10 cellular contexts compared by ENCODE assay signal in genomic region chr5:179697108-179697507, GRCh38. TPM values are rescaled to one million over a fixed set of nuclear protein-coding genes. Genes with fewer than 3 reads are reported as not detected.
A peak's percentile ranks its signal among the peaks of the same experiment; 100 is the strongest.
DNase-seq lines count a peak whose midpoint lies in the region; ATAC-seq and TF ChIP-seq lines count a peak whose summit lies in the region.
"Had no signal": no experiment of that assay in that cellular context is flagged by ENCODE, and none has a peak within 500 bp of the region (broad histone marks: within the 10 kb centered on the region; RNA-seq: fewer than 3 reads in every experiment).

No MANE protein-coding gene starts in this region.

- H3K9me3 ChIP-seq in mucosa of stomach (ENCODE audit: control insufficient read depth, low read length) (no peaks in the 10 kb centered on the region), vagina (no peaks in the 10 kb centered on the region)
- H3K9me3 ChIP-seq: testis had no signal

- no peak for TF ChIP-seq CTCF in vagina (IDR thresholded peaks at IDR 0.05)

- peaks cover 36% of the 10 kb centered on the region for H3K4me1 Mint-ChIP-seq in stimulated activated naive CD8-positive, alpha-beta T cell treated with anti-CD3 and anti-CD28 coated beads, Interleukin-15, Interleukin-2, amounts not matched to agents 100 ng/mL and 50 ng/mL, for 24 hours (ENCODE audit: low read depth)
- peaks cover 24% of the 10 kb centered on the region for H3K4me1 Mint-ChIP-seq in activated T-helper 2 cell treated with anti-CD3 and anti-CD28 coated beads, Interferon-gamma antibody, Interleukin-2, Interleukin-4, amounts not matched to agents 10 μg/mL and 5 μg/mL and 100 μg/mL, durations not matched to agents 14 hours and 24 hours and 36 hours (ENCODE audit: low read depth)

- H3K27ac ChIP-seq in vagina: peak overlapping the region; percentile 96

- peak overlapping the region; percentile 98 for H3K4me3 Mint-ChIP-seq in stimulated activated naive CD8-positive, alpha-beta T cell treated with anti-CD3 and anti-CD28 coated beads, Interleukin-15, Interleukin-2, amounts not matched to agents 100 ng/mL and 50 ng/mL, for 24 hours
- H3K4me3 Mint-ChIP-seq in activated T-helper 2 cell treated with anti-CD3 and anti-CD28 coated beads, Interferon-gamma antibody, Interleukin-2, Interleukin-4, amounts not matched to agents 10 μg/mL and 5 μg/mL and 100 μg/mL, durations not matched to agents 14 hours and 24 hours and 36 hours (ENCODE audit: low read depth): peak overlapping the region; percentile 99

- no peak for ATAC-seq in stimulated activated naive CD8-positive, alpha-beta T cell treated with anti-CD3 and anti-CD28 coated beads, Interleukin-15, Interleukin-2, amounts not matched to agents 100 U/mL and 50 U/mL, for 24 hours
- ATAC-seq in HG03175 (IDR thresholded peaks at IDR 0.05; ENCODE audit: unreplicated experiment): no peak

- H3K4me3 ChIP-seq in mucosa of stomach (ENCODE audit: low read length) (no peak overlapping the region), vagina (no peak overlapping the region)

- peaks cover 15% of the 10 kb centered on the region for H3K4me1 ChIP-seq in mucosa of stomach (ENCODE audit: control insufficient read depth, insufficient read depth, low read length)
- H3K4me1 ChIP-seq in vagina: peaks cover 36% of the 10 kb centered on the region

- H3K27me3 Mint-ChIP-seq in stimulated activated naive CD8-positive, alpha-beta T cell treated with anti-CD3 and anti-CD28 coated beads, Interleukin-15, Interleukin-2, amounts not matched to agents 100 ng/mL and 50 ng/mL, for 24 hours: no peaks in the 10 kb centered on the region
- H3K27me3 Mint-ChIP-seq in activated T-helper 2 cell treated with anti-CD3 and anti-CD28 coated beads, Interferon-gamma antibody, Interleukin-2, Interleukin-4, amounts not matched to agents 10 μg/mL and 5 μg/mL and 100 μg/mL, durations not matched to agents 14 hours and 24 hours and 36 hours (ENCODE audit: low read depth): no peaks in the 10 kb centered on the region

- DNase-seq in stimulated activated naive CD8-positive, alpha-beta T cell treated with anti-CD3 and anti-CD28 coated beads, Interleukin-15, Interleukin-2, amounts not matched to agents 100 U/mL and 50 U/mL, for 24 hours: no peak
- no peak for DNase-seq in activated T-helper 2 cell treated with anti-CD3 and anti-CD28 coated beads, Interferon-gamma antibody, Interleukin-2, Interleukin-4, amounts not matched to agents 10 μg/mL and 5 μg/mL and 100 μg/mL, durations not matched to agents 14 hours and 24 hours and 36 hours (ENCODE audit: low spot score)
- DNase-seq in vagina (ENCODE audit: extremely low spot score in 2 of 2): no peak
- DNase-seq in stimulated activated CD4-positive, alpha-beta T cell treated with anti-CD3 and anti-CD28 coated beads, Interleukin-15, amount 100 ng/mL, for 24 hours: no peak
- DNase-seq in NCI-H446 treated with DMSO at 0.1 percent for 48 hours (lab: John Stamatoyannopoulos, UW): no peak
- DNase-seq: testis had no signal

- H3K27ac Mint-ChIP-seq in stimulated activated naive CD8-positive, alpha-beta T cell treated with anti-CD3 and anti-CD28 coated beads, Interleukin-15, Interleukin-2, amounts not matched to agents 100 ng/mL and 50 ng/mL, for 24 hours: peak overlapping the region; percentile 100
- peak overlapping the region; percentile 100 for H3K27ac Mint-ChIP-seq in activated T-helper 2 cell treated with anti-CD3 and anti-CD28 coated beads, Interferon-gamma antibody, Interleukin-2, Interleukin-4, amounts not matched to agents 10 μg/mL and 5 μg/mL and 100 μg/mL, durations not matched to agents 14 hours and 24 hours and 36 hours

- no peaks in the 10 kb centered on the region for H3K9me3 Mint-ChIP-seq in stimulated activated naive CD8-positive, alpha-beta T cell treated with anti-CD3 and anti-CD28 coated beads, Interleukin-15, Interleukin-2, amounts not matched to agents 100 ng/mL and 50 ng/mL, for 24 hours
- H3K9me3 Mint-ChIP-seq in activated T-helper 2 cell treated with anti-CD3 and anti-CD28 coated beads, Interferon-gamma antibody, Interleukin-2, Interleukin-4, amounts not matched to agents 10 μg/mL and 5 μg/mL and 100 μg/mL, durations not matched to agents 14 hours and 24 hours and 36 hours: no peaks in the 10 kb centered on the region

- no peaks in the 10 kb centered on the region for H3K27me3 ChIP-seq in mucosa of stomach (ENCODE audit: control insufficient read depth, insufficient read depth, low read length)
- no peaks in the 10 kb centered on the region for H3K27me3 ChIP-seq in vagina
- H3K27me3 ChIP-seq: testis had no signal

- intact Hi-C loops in activated T-helper 2 cell treated with anti-CD3 and anti-CD28 coated beads, Interferon-gamma antibody, Interleukin-2, Interleukin-4, amounts not matched to agents 10 μg/mL and 5 μg/mL and 100 μg/mL, durations not matched to agents 14 hours and 24 hours and 36 hours (cut with micrococcal nuclease): loop anchor here (10.0 kb wide), 1 partner anchor 108 kb away; the partner anchor contains the start of gene MGAT4B
- intact Hi-C loops in vagina (cut with DNase I): no loop called here

- TF ChIP-seq POLR2A in vagina (IDR thresholded peaks at IDR 0.05): no peak

- H3K36me3 ChIP-seq in mucosa of stomach (ENCODE audit: control insufficient read depth, insufficient read depth, low read length) (no peaks in the 10 kb centered on the region), vagina (no peaks in the 10 kb centered on the region)

- H3K36me3 Mint-ChIP-seq in stimulated activated naive CD8-positive, alpha-beta T cell treated with anti-CD3 and anti-CD28 coated beads, Interleukin-15, Interleukin-2, amounts not matched to agents 100 ng/mL and 50 ng/mL, for 24 hours (ENCODE audit: low read depth): peaks cover 17% of the 10 kb centered on the region
- peaks cover 23% of the 10 kb centered on the region for H3K36me3 Mint-ChIP-seq in activated T-helper 2 cell treated with anti-CD3 and anti-CD28 coated beads, Interferon-gamma antibody, Interleukin-2, Interleukin-4, amounts not matched to agents 10 μg/mL and 5 μg/mL and 100 μg/mL, durations not matched to agents 14 hours and 24 hours and 36 hours (ENCODE audit: low read depth)

- peak overlapping the region; percentile 40 for H3K9ac ChIP-seq in mucosa of stomach (ENCODE audit: low read length)

RNA-seq across cellular contexts. Expression of gene CANX, which starts 1.7 kb away (rescaled TPM):
- total RNA-seq in activated T-helper 2 cell treated with anti-CD3 and anti-CD28 coated beads, Interferon-gamma antibody, Interleukin-2, Interleukin-4, amounts not matched to agents 10 μg/mL and 5 μg/mL and 100 μg/mL, durations not matched to agents 14 hours and 24 hours and 36 hours: 603 and 609 TPM in 2 replicates
- total RNA-seq in vagina: 208 TPM

RNA-seq across cellular contexts. Expression of gene CBY3, which starts 16.3 kb away (rescaled TPM):
- 0.39 and 0.51 TPM in 2 replicates for total RNA-seq in activated T-helper 2 cell treated with anti-CD3 and anti-CD28 coated beads, Interferon-gamma antibody, Interleukin-2, Interleukin-4, amounts not matched to agents 10 μg/mL and 5 μg/mL and 100 μg/mL, durations not matched to agents 14 hours and 24 hours and 36 hours
- total RNA-seq in vagina: not detected
- total RNA-seq: LHCN-M2 had no signal

RNA-seq across cellular contexts. Expression of gene MAML1, which starts 35.5 kb away (rescaled TPM):
- total RNA-seq in activated T-helper 2 cell treated with anti-CD3 and anti-CD28 coated beads, Interferon-gamma antibody, Interleukin-2, Interleukin-4, amounts not matched to agents 10 μg/mL and 5 μg/mL and 100 μg/mL, durations not matched to agents 14 hours and 24 hours and 36 hours: 38.1 and 38.3 TPM in 2 replicates
- total RNA-seq in vagina: 25.3 TPM
